ENCODE assay signal across 12 cellular contexts in the genomic region with DNA sequence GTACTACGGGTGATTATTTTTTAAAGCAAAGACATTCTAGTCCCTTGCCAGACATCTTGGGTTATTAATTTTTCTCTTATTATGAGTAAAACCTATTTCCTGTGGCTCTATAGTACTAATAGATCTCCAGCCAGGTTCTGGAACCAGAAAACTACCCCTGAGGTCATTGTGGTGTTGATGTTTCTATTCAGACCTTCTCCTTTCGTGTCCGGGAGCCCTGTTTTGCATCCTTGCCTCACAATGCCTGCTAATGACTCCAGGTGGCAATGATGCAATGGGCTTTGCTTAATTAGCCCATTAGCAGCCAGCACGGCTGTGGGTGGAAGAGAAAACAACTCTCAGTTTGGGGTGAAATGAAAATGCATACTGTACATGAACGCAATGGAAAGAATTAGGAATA.
DNase-seq lines count a peak whose midpoint lies in the region; ATAC-seq and TF ChIP-seq lines count a peak whose summit lies in the region.
"Had no signal": no experiment of that assay in that cellular context is flagged by ENCODE, and none has a peak within 500 bp of the region (broad histone marks: within the 10 kb centered on the region; RNA-seq: fewer than 3 reads in every experiment).

No MANE protein-coding gene starts in this region.

- H3K79me1 ChIP-seq in trophoblast cell (ENCODE audit: low read length): no peaks in the 10 kb centered on the region

- DNase-seq in NCI-H2081 (lab: John Stamatoyannopoulos, UW) (peak; percentile 37 to 88), NCI-H2081 treated with DMSO at 0.1 percent for 48 hours (lab: John Stamatoyannopoulos, UW) (no peak), NCI-H2107 (lab: John Stamatoyannopoulos, UW) (peak; percentile 14), trophoblast cell (no peak), adrenal gland (no peak), GM13977 (ENCODE audit: low spot score) (no peak), nephron progenitor cell (no peak)
- DNase-seq: hippocampal formation; stimulated activated CD4-positive, alpha-beta T cell treated with anti-CD3 and anti-CD28 coated beads, Interleukin-4, amount 100 ng/mL, for 1 hour had no signal

- H3K4me1 ChIP-seq in trophoblast cell (ENCODE audit: control insufficient read depth in 1 of 2, insufficient read depth in 2 of 2, low read length in 2 of 2) (no peaks in the 10 kb centered on the region), adrenal gland (replicated peaks in 1 of 2) (no peaks in the 10 kb centered on the region)

- no CpG with 5 or more reads among the region's 5 CpGs for WGBS in trophoblast cell (ENCODE audit: extremely low coverage, insufficient coverage, insufficient read length)
- WGBS in adrenal gland, 4 donors: 82 to 90% (median 84%) methylated on average over 5 of the region's 5 CpGs

- H3K18ac ChIP-seq in trophoblast cell (ENCODE audit: low read length): no peak overlapping the region

- H3K36me3 Mint-ChIP-seq in nephron progenitor cell (ENCODE audit: low read depth): no peaks in the 10 kb centered on the region

- H2AFZ ChIP-seq in trophoblast cell (ENCODE audit: insufficient read depth, low read length, poor library complexity): no peak overlapping the region

- no peak for TF ChIP-seq CTCF in adrenal gland (IDR thresholded peaks at IDR 0.05)
- TF ChIP-seq CTCF in GM13977 (IDR thresholded peaks at IDR 0.05; ENCODE audit: extremely low read depth, insufficient read depth, missing control alignments): no peak
- TF ChIP-seq CTCF in nephron progenitor cell (IDR thresholded peaks at IDR 0.05): no peak

- no peaks in the 10 kb centered on the region for H3K36me3 ChIP-seq in trophoblast cell (ENCODE audit: control insufficient read depth in 1 of 2, insufficient read depth in 2 of 2, low read length in 2 of 2)
- H3K36me3 ChIP-seq in adrenal gland (replicated peaks in 1 of 2): no peaks in the 10 kb centered on the region

- no peak overlapping the region for H4K91ac ChIP-seq in trophoblast cell (ENCODE audit: low read depth, low read length)

- no peak overlapping the region for H3K4me3 ChIP-seq in trophoblast cell (ENCODE audit: low read depth, low read length)
- no peak overlapping the region for H3K4me3 ChIP-seq in adrenal gland

- H2BK12ac ChIP-seq in trophoblast cell (ENCODE audit: low read length): no peak overlapping the region

- H3K4ac ChIP-seq in trophoblast cell (ENCODE audit: low read depth, low read length): no peak overlapping the region

- no peak overlapping the region for H2AK5ac ChIP-seq in trophoblast cell (ENCODE audit: low read length)

- H3K27me3 Mint-ChIP-seq in nephron progenitor cell (ENCODE audit: low read depth, poor library complexity): no peaks in the 10 kb centered on the region
- H3K27me3 Mint-ChIP-seq: stimulated activated naive CD8-positive, alpha-beta T cell treated with anti-CD3 and anti-CD28 coated beads, Interleukin-15, Interleukin-2, amounts not matched to agents 100 ng/mL and 50 ng/mL, for 24 hours had no signal

- no peak overlapping the region for H3K4me2 ChIP-seq in trophoblast cell (ENCODE audit: low read length)

- H3K9me3 ChIP-seq in trophoblast cell (ENCODE audit: insufficient read depth, low read depth, low read length): peaks cover 9% of the 10 kb centered on the region
- no peaks in the 10 kb centered on the region for H3K9me3 ChIP-seq in adrenal gland (replicated peaks in 1 of 3)

- H3K23ac ChIP-seq in trophoblast cell (ENCODE audit: low read length): no peak overlapping the region

- no peak overlapping the region for H3K14ac ChIP-seq in trophoblast cell (ENCODE audit: low read length)

- in situ Hi-C loops in GM13977 (cut with MboI; ENCODE audit: low pct_unique_long_range_greater_than_20kb, low sequenced_read_pairs, unreplicated experiment): no loop called here

- H3K79me2 ChIP-seq in trophoblast cell (ENCODE audit: control insufficient read depth, insufficient read depth, low read length, poor library complexity): no peaks in the 10 kb centered on the region

- H3K9me3 Mint-ChIP-seq in nephron progenitor cell: peaks cover 21% of the 10 kb centered on the region
- H3K9me3 Mint-ChIP-seq: stimulated activated naive CD8-positive, alpha-beta T cell treated with anti-CD3 and anti-CD28 coated beads, Interleukin-15, Interleukin-2, amounts not matched to agents 100 ng/mL and 50 ng/mL, for 24 hours had no signal

- H4K12ac ChIP-seq in trophoblast cell (ENCODE audit: low read depth, low read length): no peak overlapping the region

- H3K27me3 ChIP-seq in trophoblast cell (ENCODE audit: insufficient read depth, low read length) (no peaks in the 10 kb centered on the region), adrenal gland (no peaks in the 10 kb centered on the region)

- H3K4me1 Mint-ChIP-seq in nephron progenitor cell: peaks cover 6% of the 10 kb centered on the region

- no peak overlapping the region for H2BK120ac ChIP-seq in trophoblast cell (ENCODE audit: insufficient read depth, low read length, poor library complexity)

- intact Hi-C loops in adrenal gland (cut with DNase I): no loop called here

- H3K9ac ChIP-seq in trophoblast cell (ENCODE audit: low read length): peak overlapping the region; percentile 5

- no peak overlapping the region for H3K4me3 Mint-ChIP-seq in nephron progenitor cell
- H3K4me3 Mint-ChIP-seq: stimulated activated naive CD8-positive, alpha-beta T cell treated with anti-CD3 and anti-CD28 coated beads, Interleukin-15, Interleukin-2, amounts not matched to agents 100 ng/mL and 50 ng/mL, for 24 hours had no signal

- H2BK5ac ChIP-seq in trophoblast cell (ENCODE audit: low read depth, low read length, poor library complexity): no peak overlapping the region

- no peak overlapping the region for H4K8ac ChIP-seq in trophoblast cell (ENCODE audit: low read depth, low read length)

- no peak overlapping the region for H3K27ac ChIP-seq in trophoblast cell (ENCODE audit: low read depth, low read length)
- no peak overlapping the region for H3K27ac ChIP-seq in adrenal gland
- H3K27ac ChIP-seq: 22Rv1 had no signal

- peak; percentile 86 for ATAC-seq in HG02981 (IDR thresholded peaks at IDR 0.05; ENCODE audit: unreplicated experiment)

- no peak for TF ChIP-seq POLR2A in adrenal gland (IDR thresholded peaks at IDR 0.05)

- H3K27ac Mint-ChIP-seq in nephron progenitor cell: no peak overlapping the region
- H3K27ac Mint-ChIP-seq: stimulated activated naive CD8-positive, alpha-beta T cell treated with anti-CD3 and anti-CD28 coated beads, Interleukin-15, Interleukin-2, amounts not matched to agents 100 ng/mL and 50 ng/mL, for 24 hours had no signal

Comparison
In these comparisons a context has a peak if more than half of its experiments do, and no peak if none do; other contexts are left out.
1. DNase-seq: peak in NCI-H2081 (2 of 2) and NCI-H2107 (single experiment); none in NCI-H2081 treated with DMSO at 0.1 percent for 48 hours (single experiment), trophoblast cell (0 of 2), adrenal gland (0 of 7), GM13977 (single experiment) and nephron progenitor cell (single experiment).